In the genomic region with DNA sequence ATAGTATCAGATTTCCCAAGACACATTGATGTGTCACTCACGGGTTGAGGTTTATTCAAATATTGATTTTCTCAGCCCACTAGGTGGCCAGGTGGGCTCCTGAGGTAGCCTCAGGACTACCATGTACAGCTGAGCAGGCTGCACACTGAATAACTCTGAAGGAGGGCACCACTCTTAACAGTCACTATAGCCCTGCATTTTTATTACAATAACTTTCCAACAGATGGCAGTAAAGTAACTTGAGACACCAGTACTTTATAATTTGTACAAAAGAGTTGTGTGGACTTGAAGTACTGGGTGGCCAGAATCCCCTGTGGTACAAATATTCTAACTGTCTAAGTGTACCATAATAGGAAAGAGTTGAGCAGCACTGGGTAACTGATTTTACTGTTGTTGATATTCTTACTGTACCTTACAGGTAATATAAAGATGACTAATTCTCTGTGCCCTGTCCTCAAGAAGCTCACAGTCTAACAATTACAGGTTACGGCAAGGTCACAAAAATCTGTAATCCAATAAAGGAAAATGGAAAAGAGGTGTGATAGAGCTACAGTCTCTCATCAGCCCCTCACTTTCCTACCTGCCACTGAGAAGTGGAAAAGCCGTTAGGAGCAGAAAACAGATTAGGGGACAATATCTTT, we compare ENCODE assay signal across 1 cellular context.
A peak's percentile ranks its signal among the peaks of the same experiment; 100 is the strongest.
TF ChIP-seq lines count a peak whose summit lies in the region.

No MANE protein-coding gene starts in this region.

TF ChIP-seq in HEK293, 187 proteins besides CTCF, POLR2A, EP300 and RAD21 (continued from another document):
- TF ChIP-seq, protein P1, sequence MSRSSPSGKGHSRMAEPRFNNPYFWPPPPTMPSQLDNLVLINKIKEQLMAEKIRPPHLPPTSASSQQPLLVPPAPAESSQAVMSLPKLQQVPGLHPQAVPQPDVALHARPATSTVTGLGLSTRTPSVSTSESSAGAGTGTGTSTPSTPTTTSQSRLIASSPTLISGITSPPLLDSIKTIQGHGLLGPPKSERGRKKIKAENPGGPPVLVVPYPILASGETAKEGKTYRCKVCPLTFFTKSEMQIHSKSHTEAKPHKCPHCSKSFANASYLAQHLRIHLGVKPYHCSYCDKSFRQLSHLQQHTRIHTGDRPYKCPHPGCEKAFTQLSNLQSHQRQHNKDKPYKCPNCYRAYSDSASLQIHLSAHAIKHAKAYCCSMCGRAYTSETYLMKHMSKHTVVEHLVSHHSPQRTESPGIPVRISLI (tag by site-specific recombination; IDR thresholded peaks at IDR 0.05), result no peak
- TF ChIP-seq, protein P2, sequence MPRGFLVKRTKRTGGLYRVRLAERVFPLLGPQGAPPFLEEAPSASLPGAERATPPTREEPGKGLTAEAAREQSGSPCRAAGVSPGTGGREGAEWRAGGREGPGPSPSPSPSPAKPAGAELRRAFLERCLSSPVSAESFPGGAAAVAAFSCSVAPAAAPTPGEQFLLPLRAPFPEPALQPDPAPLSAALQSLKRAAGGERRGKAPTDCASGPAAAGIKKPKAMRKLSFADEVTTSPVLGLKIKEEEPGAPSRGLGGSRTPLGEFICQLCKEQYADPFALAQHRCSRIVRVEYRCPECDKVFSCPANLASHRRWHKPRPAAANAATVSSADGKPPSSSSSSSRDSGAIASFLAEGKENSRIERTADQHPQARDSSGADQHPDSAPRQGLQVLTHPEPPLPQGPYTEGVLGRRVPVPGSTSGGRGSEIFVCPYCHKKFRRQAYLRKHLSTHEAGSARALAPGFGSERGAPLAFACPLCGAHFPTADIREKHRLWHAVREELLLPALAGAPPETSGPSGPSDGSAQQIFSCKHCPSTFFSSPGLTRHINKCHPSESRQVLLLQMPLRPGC (tag by site-specific recombination; IDR thresholded peaks at IDR 0.05), result no peak
- no peak for TF ChIP-seq ZNF560 (tag by site-specific recombination; IDR thresholded peaks at IDR 0.05; ENCODE audit: borderline replicate concordance)
- no peak for TF ChIP-seq ZFP41 (tag by site-specific recombination; IDR thresholded peaks at IDR 0.05; ENCODE audit: borderline replicate concordance)
- TF ChIP-seq ZSCAN23 (tag by site-specific recombination; IDR thresholded peaks at IDR 0.05), result no peak
- TF ChIP-seq, protein P3, sequence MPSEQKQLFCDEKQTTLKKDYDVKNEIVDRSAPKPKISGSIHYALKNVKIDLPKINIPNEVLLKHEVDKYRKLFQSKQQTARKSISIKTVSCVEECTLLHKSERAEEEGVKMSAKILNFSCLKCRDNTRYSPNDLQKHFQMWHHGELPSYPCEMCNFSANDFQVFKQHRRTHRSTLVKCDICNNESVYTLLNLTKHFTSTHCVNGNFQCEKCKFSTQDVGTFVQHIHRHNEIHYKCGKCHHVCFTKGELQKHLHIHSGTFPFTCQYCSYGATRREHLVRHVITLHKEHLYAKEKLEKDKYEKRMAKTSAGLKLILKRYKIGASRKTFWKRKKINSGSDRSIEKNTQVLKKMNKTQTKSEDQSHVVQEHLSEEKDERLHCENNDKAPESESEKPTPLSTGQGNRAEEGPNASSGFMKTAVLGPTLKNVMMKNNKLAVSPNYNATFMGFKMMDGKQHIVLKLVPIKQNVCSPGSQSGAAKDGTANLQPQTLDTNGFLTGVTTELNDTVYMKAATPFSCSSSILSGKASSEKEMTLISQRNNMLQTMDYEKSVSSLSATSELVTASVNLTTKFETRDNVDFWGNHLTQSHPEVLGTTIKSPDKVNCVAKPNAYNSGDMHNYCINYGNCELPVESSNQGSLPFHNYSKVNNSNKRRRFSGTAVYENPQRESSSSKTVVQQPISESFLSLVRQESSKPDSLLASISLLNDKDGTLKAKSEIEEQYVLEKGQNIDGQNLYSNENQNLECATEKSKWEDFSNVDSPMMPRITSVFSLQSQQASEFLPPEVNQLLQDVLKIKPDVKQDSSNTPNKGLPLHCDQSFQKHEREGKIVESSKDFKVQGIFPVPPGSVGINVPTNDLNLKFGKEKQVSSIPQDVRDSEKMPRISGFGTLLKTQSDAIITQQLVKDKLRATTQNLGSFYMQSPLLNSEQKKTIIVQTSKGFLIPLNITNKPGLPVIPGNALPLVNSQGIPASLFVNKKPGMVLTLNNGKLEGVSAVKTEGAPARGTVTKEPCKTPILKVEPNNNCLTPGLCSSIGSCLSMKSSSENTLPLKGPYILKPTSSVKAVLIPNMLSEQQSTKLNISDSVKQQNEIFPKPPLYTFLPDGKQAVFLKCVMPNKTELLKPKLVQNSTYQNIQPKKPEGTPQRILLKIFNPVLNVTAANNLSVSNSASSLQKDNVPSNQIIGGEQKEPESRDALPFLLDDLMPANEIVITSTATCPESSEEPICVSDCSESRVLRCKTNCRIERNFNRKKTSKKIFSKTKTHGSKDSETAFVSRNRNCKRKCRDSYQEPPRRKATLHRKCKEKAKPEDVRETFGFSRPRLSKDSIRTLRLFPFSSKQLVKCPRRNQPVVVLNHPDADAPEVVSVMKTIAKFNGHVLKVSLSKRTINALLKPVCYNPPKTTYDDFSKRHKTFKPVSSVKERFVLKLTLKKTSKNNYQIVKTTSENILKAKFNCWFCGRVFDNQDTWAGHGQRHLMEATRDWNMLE (tag by site-specific recombination; conservative IDR thresholded peaks at IDR 0.05; ENCODE audit: low read depth), result no peak
- TF ChIP-seq ZNF184 (tag by site-specific recombination; IDR thresholded peaks at IDR 0.05), result 0 out of 2 replicates have a peak, but pooled peaks have one; percentile 16
- TF ChIP-seq ZNF660 (tag by site-specific recombination; IDR thresholded peaks at IDR 0.05), result 0 out of 2 replicates have a peak, but pooled peaks have one; percentile 28
